24 cellular contexts compared by ENCODE assay signal in the genomic region with DNA sequence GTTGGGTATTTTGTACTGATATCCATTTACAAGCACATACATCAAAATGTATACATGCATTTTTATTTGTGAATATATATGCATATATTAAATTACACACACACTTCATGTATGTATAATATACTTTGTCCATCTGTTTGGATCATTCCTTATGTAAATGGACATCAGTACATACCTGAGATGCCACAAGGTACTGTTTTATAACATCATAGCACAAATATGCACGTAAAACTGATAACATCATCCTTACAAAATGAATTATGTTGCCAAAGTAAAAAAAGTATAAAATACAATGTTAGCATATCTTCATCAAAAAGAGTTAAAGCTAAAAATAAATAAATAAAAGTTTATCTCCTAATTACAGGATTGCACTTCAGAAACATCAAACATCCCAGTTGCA.
"Had no signal": no experiment of that assay in that cellular context is flagged by ENCODE, and none has a peak within 500 bp of the region (broad histone marks: within the 10 kb centered on the region; RNA-seq: fewer than 3 reads in every experiment).

No MANE protein-coding gene starts in this region.

- H3K27ac ChIP-seq: stomach, testis, thoracic aorta, thyroid gland, tibial artery, tibial nerve, transverse colon, upper lobe of left lung, upper lobe of right lung, uterus, vagina had no signal

- DNase-seq: stimulated activated CD4-positive, alpha-beta T cell treated with anti-CD3 and anti-CD28 coated beads, Interleukin-2, amount 100 ng/mL, for 48 hours; stimulated activated CD4-positive, alpha-beta T cell treated with anti-CD3 and anti-CD28 coated beads, Interleukin-4, amount 100 ng/mL, for 1 hour; stimulated activated CD4-positive, alpha-beta T cell treated with anti-CD3 and anti-CD28 coated beads, Interleukin-4, amount 100 ng/mL, for 24 hours; stimulated activated CD4-positive, alpha-beta T cell treated with anti-CD3 and anti-CD28 coated beads, Interleukin-4, amount 100 ng/mL, for 4 hours; stimulated activated CD8-positive, alpha-beta memory T cell treated with anti-CD3 and anti-CD28 coated beads, Interleukin-4, amount 100 ng/mL, for 48 hours; stimulated activated naive B cell treated with anti-CD40 and anti-IgM and Interleukin-4, amounts not matched to agents 10 μg/mL and 1 μg/mL and 100 μg/mL, for 72 hours; stimulated activated naive CD4-positive, alpha-beta T cell; stimulated activated naive CD4-positive, alpha-beta T cell treated with Interleukin-2 at 50 U/mL for 16 hours; stimulated activated naive CD8-positive, alpha-beta T cell treated with anti-CD3 and anti-CD28 coated beads, Interleukin-15, amount 100 ng/mL, for 72 hours; stimulated activated naive CD8-positive, alpha-beta T cell treated with anti-CD3 and anti-CD28 coated beads, Interleukin-15, Interleukin-2, amounts not matched to agents 100 U/mL and 50 U/mL, for 24 hours; stomach; substantia nigra; testis; thyroid gland; tibial artery; transverse colon; upper lobe of left lung; upper lobe of right lung; uterus had no signal

- H3K27me3 ChIP-seq: stomach, testis, thyroid gland, tibial artery, tibial nerve, transverse colon, upper lobe of left lung, upper lobe of right lung, uterus, vagina had no signal

- H3K9me3 ChIP-seq: stomach, testis, thoracic aorta, thyroid gland, tibial artery, tibial nerve, transverse colon, upper lobe of left lung, upper lobe of right lung, uterus, vagina had no signal

- H3K4me3 ChIP-seq: stomach, testis, thoracic aorta, thyroid gland, tibial artery, tibial nerve, transverse colon, upper lobe of left lung, upper lobe of right lung, uterus, vagina had no signal

- ATAC-seq: stimulated activated effector memory CD8-positive, alpha-beta T cell treated with anti-CD3 and anti-CD28 coated beads, Interleukin-12 subunit alpha, Interleukin-12 subunit beta, amount 100 ng/mL, for 72 hours; stimulated activated memory B cell treated with anti-CD40 and anti-IgM and Interleukin-4, amounts not matched to agents 10 μg/mL and 1 μg/mL and 100 μg/mL, for 72 hours; stimulated activated naive B cell treated with anti-CD40 and anti-IgM and Interleukin-4, amounts not matched to agents 10 μg/mL and 1 μg/mL and 100 μg/mL, for 72 hours; stimulated activated naive CD8-positive, alpha-beta T cell treated with anti-CD3 and anti-CD28 coated beads, Interleukin-15, amount 100 ng/mL, for 72 hours; stimulated activated naive CD8-positive, alpha-beta T cell treated with anti-CD3 and anti-CD28 coated beads, Interleukin-15, Interleukin-2, amounts not matched to agents 100 U/mL and 50 U/mL, for 24 hours; upper lobe of right lung had no signal

- H3K4me1 ChIP-seq: testis, thyroid gland, tibial artery, tibial nerve, transverse colon, upper lobe of left lung, upper lobe of right lung, uterus, vagina had no signal

- H3K36me3 ChIP-seq: stomach, thoracic aorta, thyroid gland, tibial artery, tibial nerve, transverse colon, upper lobe of left lung, upper lobe of right lung, uterus, vagina had no signal
